ENCODE assay signal across 1 cellular context in the genomic region with DNA sequence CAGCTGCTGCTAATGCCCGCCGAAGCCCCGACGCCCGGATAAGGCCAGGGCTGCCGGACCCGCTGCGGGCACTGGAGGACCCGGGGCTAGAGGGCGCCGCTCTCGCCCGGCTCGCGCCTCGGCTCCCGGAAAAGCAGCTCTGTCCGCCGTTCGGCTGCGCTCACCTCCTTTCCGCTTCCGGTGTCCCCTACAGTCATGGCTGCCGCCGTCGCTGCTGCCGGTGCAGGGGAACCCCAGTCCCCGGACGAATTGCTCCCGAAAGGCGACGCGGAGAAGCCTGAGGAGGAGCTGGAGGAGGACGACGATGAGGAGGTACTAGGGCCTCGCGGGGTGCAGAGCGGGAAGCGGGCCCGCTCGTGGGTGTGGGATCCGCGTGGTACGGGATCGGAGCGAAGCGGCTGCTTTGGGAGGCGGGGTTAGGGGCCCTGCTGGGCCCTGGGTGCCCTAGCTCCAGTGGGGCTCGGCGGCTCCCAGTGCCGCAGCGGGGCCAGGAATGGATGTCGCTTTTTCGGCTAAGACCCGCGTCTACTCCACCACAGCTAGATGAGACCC.
TF ChIP-seq lines count a peak whose summit lies in the region.

A gene (plus strand): TSS at position 174 of the 552 bp plus-strand sequence. CDS start 22 bp downstream, at position 196.

TF ChIP-seq in SK-N-SH treated with all-trans-retinoic acid at 6 μM for 48 hours, 23 proteins besides CTCF, POLR2A, EP300 and RAD21 (continued from another document):
- TF ChIP-seq ZC3H10 (CRISPR knock-in tag; IDR thresholded peaks at IDR 0.05) (no peak), ZFP30 (CRISPR knock-in tag; IDR thresholded peaks at IDR 0.05) (no peak), ZFP3 (CRISPR knock-in tag; IDR thresholded peaks at IDR 0.05) (no peak)
